ENCODE assay signal across 16 cellular contexts in the genomic region with DNA sequence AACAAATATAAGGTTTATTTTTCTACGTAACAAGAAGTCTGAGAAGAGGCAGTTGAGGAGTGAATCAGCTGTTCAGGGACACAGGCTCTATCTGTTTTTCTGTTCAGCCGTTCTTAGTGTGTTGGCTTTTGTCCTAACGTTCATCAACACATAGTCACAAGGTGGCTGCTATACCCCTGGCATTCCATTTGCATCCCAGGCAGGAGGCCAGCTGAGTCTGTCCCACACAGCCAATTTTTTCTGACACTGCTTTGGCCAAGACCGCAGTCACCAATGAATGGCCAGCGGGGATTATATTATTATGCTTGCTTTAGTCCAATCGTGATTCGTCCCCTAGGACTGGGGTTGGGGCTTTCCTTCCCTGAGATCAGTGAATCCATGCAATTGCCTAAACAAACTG.
DNase-seq lines count a peak whose midpoint lies in the region; TF ChIP-seq lines count a peak whose summit lies in the region.
"Had no signal": no experiment of that assay in that cellular context is flagged by ENCODE, and none has a peak within 500 bp of the region (broad histone marks: within the 10 kb centered on the region; RNA-seq: fewer than 3 reads in every experiment).

No MANE protein-coding gene starts in this region.

- H3K27ac ChIP-seq in coronary artery: no peak overlapping the region
- H3K27ac ChIP-seq: 22Rv1 had no signal

- H3K36me3 Mint-ChIP-seq in type B pancreatic cell: no peaks in the 10 kb centered on the region
- H3K36me3 Mint-ChIP-seq: CD14-positive monocyte; CD8-positive, alpha-beta T cell had no signal

- DNase-seq in activated effector memory CD4-positive, alpha-beta T cell treated with anti-CD3 and anti-CD28 coated beads, Interleukin-2, amount 50 U/mL, for 16 hours: peak; percentile 19
- no peak for DNase-seq in activated effector memory CD4-positive, alpha-beta T cell treated with Interleukin-2 at 50 U/mL for 16 hours
- DNase-seq in coronary artery (ENCODE audit: low spot score) (peak; percentile 60), medulla oblongata (ENCODE audit: extremely low spot score) (peak; percentile 6), type B pancreatic cell (ENCODE audit: extremely low spot score, unreplicated experiment) (no peak), KBM-7 (no peak), LoVo (ENCODE audit: low spot score) (no peak)
- DNase-seq: CD8-positive, alpha-beta T cell; COR-L47; DMS153; DMS79 treated with DMSO at 0.1 percent for 48 hours; EL; H7 had no signal

- no peaks in the 10 kb centered on the region for H3K9me3 Mint-ChIP-seq in type B pancreatic cell
- H3K9me3 Mint-ChIP-seq: CD8-positive, alpha-beta T cell; GM23338 had no signal

- H3K27ac Mint-ChIP-seq in type B pancreatic cell: no peak overlapping the region
- H3K27ac Mint-ChIP-seq: CD14-positive monocyte; CD8-positive, alpha-beta T cell; GM23338 had no signal

- no peak overlapping the region for H3K4me3 ChIP-seq in coronary artery
- H3K4me3 ChIP-seq: GM23338 had no signal

- peaks cover 3% of the 10 kb centered on the region for H3K27me3 Mint-ChIP-seq in type B pancreatic cell

- no peaks in the 10 kb centered on the region for H3K4me1 Mint-ChIP-seq in type B pancreatic cell (ENCODE audit: unreplicated experiment)

- TF ChIP-seq CTCF in coronary artery (IDR thresholded peaks at IDR 0.05) (no peak), type B pancreatic cell (conservative IDR thresholded peaks at IDR 0.05) (no peak)

- in situ Hi-C loops in KBM-7 (cut with MboI; ENCODE audit: low pct_unique_long_range_greater_than_20kb, low sequenced_read_pairs): no loop called here

- no peak overlapping the region for H3K4me3 Mint-ChIP-seq in type B pancreatic cell
- H3K4me3 Mint-ChIP-seq: CD14-positive monocyte; CD8-positive, alpha-beta T cell; GM23338 had no signal

Comparison
In these comparisons a context has a peak if more than half of its experiments do, and no peak if none do; other contexts are left out.
1. DNase-seq: peak in activated effector memory CD4-positive, alpha-beta T cell treated with anti-CD3 and anti-CD28 coated beads, Interleukin-2, amount 50 U/mL, for 16 hours (single experiment), coronary artery (single experiment) and medulla oblongata (single experiment); none in activated effector memory CD4-positive, alpha-beta T cell treated with Interleukin-2 at 50 U/mL for 16 hours (single experiment), type B pancreatic cell (single experiment), KBM-7 (single experiment) and LoVo (single experiment).